In genomic region chr19:20167020-20167644, GRCh38 we compare ENCODE assay signal across 8 cellular contexts. TPM values are rescaled to one million over a fixed set of nuclear protein-coding genes. Genes with fewer than 3 reads are reported as not detected.
A peak's percentile ranks its signal among the peaks of the same experiment; 100 is the strongest.
DNase-seq lines count a peak whose midpoint lies in the region; ATAC-seq and TF ChIP-seq lines count a peak whose summit lies in the region.

Gene ZNF486 (plus strand): TSS chr19:20167214. CDS start chr19:20167331, 117 bp downstream.

- DNase-seq in D341Med (ENCODE audit: low spot score), result peak; percentile 86
- peak; percentile 85 for DNase-seq in NCI-H1092 (lab: John Stamatoyannopoulos, UW)
- DNase-seq in activated CD4-positive, alpha-beta T cell treated with anti-CD3 and anti-CD28 coated beads, Interleukin-2, amount 50 U/mL, for 24 hours (ENCODE audit: low read depth in 1 of 2, low spot score in 1 of 2), result peak; percentile 71 to 91
- peak; percentile 91 to 99 (median 96) for DNase-seq in dorsolateral prefrontal cortex
- peak; percentile 85 to 94 for DNase-seq in left lung
- DNase-seq in stimulated activated CD4-positive, alpha-beta T cell treated with anti-CD3 and anti-CD28 coated beads, Interleukin-1b, Interleukin-23, amount 100 ng/mL, for 48 hours, result peak; percentile 94
- no peak for DNase-seq in OCI-M2 (lab: John Stamatoyannopoulos, UW; ENCODE audit: unreplicated experiment)

- H3K36me3 ChIP-seq in left lung, result peaks cover 0 to 13% of the 10 kb centered on the region in 2 donors

- ATAC-seq in GM21737 (IDR thresholded peaks at IDR 0.05; ENCODE audit: unreplicated experiment) (peak; percentile 83), left lung (peak; percentile 97)

- no peaks in the 10 kb centered on the region for H3K27me3 ChIP-seq in dorsolateral prefrontal cortex
- no peaks in the 10 kb centered on the region for H3K27me3 ChIP-seq in left lung

- H3K9me3 ChIP-seq in left lung, result peaks cover 0 to 38% of the 10 kb centered on the region in 2 donors

- H3K27ac ChIP-seq in dorsolateral prefrontal cortex (peak within 1 kb of the TSS in 34 of 59 donors; percentile 0 to 76 (median 46)), left lung (peak within 1 kb of the TSS; percentile 77 to 85)

- H3K4me3 ChIP-seq in dorsolateral prefrontal cortex (peak within 1 kb of the TSS; percentile 48 to 93 (median 80)), left lung (peak within 1 kb of the TSS; percentile 54 to 64)

- TF ChIP-seq CTCF in dorsolateral prefrontal cortex (IDR thresholded peaks at IDR 0.05 in 54 of 56, conservative IDR thresholded peaks at IDR 0.05 in 2 of 56; ENCODE audit: low read depth in 1 of 56, partially characterized antibody in 56 of 56) (peak in 9 of 56 donors; percentile 6 to 28 (median 16)), left lung (IDR thresholded peaks at IDR 0.05) (no peak)

- intact Hi-C loops in dorsolateral prefrontal cortex (cut with DNase I) (loop anchor here in 1 of 2 donors (10.0 kb wide), 1 partner anchor 112 kb away; no protein-coding TSS in a partner anchor), left lung (cut with DNase I) (no loop called here)

- peaks cover 0 to 20% of the 10 kb centered on the region in 2 donors for H3K4me1 ChIP-seq in left lung

RNA-seq across cellular contexts. Expression of gene ZNF486, which starts in this region (rescaled TPM):
- 1 to 10 TPM; 1.6 to 5.9 (median 3.4) TPM for total RNA-seq in dorsolateral prefrontal cortex
- 1 to 10 TPM; 6.4 to 9.3 TPM for total RNA-seq in left lung
